In genomic region chr12:120468271-120468845, GRCh38 we compare ENCODE assay signal across 8 cellular contexts. TPM values are rescaled to one million over a fixed set of nuclear protein-coding genes. Genes with fewer than 3 reads are reported as not detected.
DNase-seq lines count a peak whose midpoint lies in the region; ATAC-seq and TF ChIP-seq lines count a peak whose summit lies in the region.

No MANE protein-coding gene starts in this region.

- peak overlapping the region; percentile 89 for H3K9ac ChIP-seq in iPS-20b (ENCODE audit: low read depth, low read length)

- H3K27me3 ChIP-seq in iPS-20b (ENCODE audit: insufficient read depth, low read length) = no peaks in the 10 kb centered on the region

- peaks cover 26% of the 10 kb centered on the region for H4K20me1 ChIP-seq in OCI-LY7 (ENCODE audit: insufficient read depth, low read length)

- POLR2A ChIA-PET in OCI-LY7 (lab: Charles Lee) = interaction anchor here (0.7 to 1.7 kb wide), 7 partner anchors 10 to 213 kb away, joined by 3 to 5 read pairs (median 4); partner anchors contain the start of gene RNF10

- H3K27ac ChIP-seq in C4-2B (peak overlapping the region; percentile 96), OCI-LY7 (ENCODE audit: low read depth, low read length, poor library complexity, severe bottlenecking) (peak overlapping the region; percentile 69), iPS-20b (ENCODE audit: low read length) (peak overlapping the region; percentile 39), skin epidermis (peak overlapping the region; percentile 89 to 99 (median 95))

- peaks cover 46% of the 10 kb centered on the region for H3K4me1 ChIP-seq in OCI-LY7 (ENCODE audit: insufficient read depth, low read length, poor library complexity, severe bottlenecking)
- H3K4me1 ChIP-seq in iPS-20b (ENCODE audit: insufficient read depth, low read length) = peaks cover 4% of the 10 kb centered on the region; the same call in 1 of the 2 replicates

- peak; percentile 46 for DNase-seq in OCI-LY7 (ENCODE audit: low spot score)
- DNase-seq in astrocyte of the hippocampus (ENCODE audit: low read depth, low spot score) = peak; percentile 71
- DNase-seq in cerebellum (ENCODE audit: low spot score) = no peak

- TF ChIP-seq CTCF in C4-2B (conservative IDR thresholded peaks at IDR 0.05) = no peak
- TF ChIP-seq CTCF in OCI-LY7 (conservative IDR thresholded peaks at IDR 0.05; ENCODE audit: low read length) = no peak

- peak overlapping the region; percentile 100 for H3K4me2 ChIP-seq in OCI-LY7 (ENCODE audit: low read length)

- intact Hi-C loops in OCI-LY7 (cut with micrococcal nuclease; ENCODE audit: unreplicated experiment) = no loop called here

- no peaks in the 10 kb centered on the region for H3K9me2 ChIP-seq in OCI-LY7 (ENCODE audit: insufficient read depth, low read length)

- peaks cover 60% of the 10 kb centered on the region for H3K79me2 ChIP-seq in OCI-LY7 (ENCODE audit: insufficient read depth, low read depth, low read length)

- CTCF ChIA-PET in OCI-LY7 (lab: Charles Lee; ENCODE audit: unreplicated experiment) = no interaction called here

- no peaks in the 10 kb centered on the region for H3K9me3 ChIP-seq in OCI-LY7 (ENCODE audit: low read length)
- H3K9me3 ChIP-seq in iPS-20b (ENCODE audit: insufficient read depth, low read depth, low read length) = no peaks in the 10 kb centered on the region

- H3K4me3 ChIP-seq in OCI-LY7 (ENCODE audit: low read depth, low read length, poor library complexity, severe bottlenecking) (peak overlapping the region; percentile 98), iPS-20b (ENCODE audit: low read length) (peak overlapping the region; percentile 91), skin epidermis (peak overlapping the region; percentile 84 to 97 (median 89))

- ATAC-seq in GM19324 (IDR thresholded peaks at IDR 0.05; ENCODE audit: low FRiP score, unreplicated experiment) = peak; percentile 0
- no peak for ATAC-seq in HG02970 (IDR thresholded peaks at IDR 0.05; ENCODE audit: low FRiP score, unreplicated experiment)

- H3K36me3 ChIP-seq in OCI-LY7 (ENCODE audit: insufficient read depth, low read length) (peaks cover 55% of the 10 kb centered on the region), iPS-20b (ENCODE audit: insufficient read depth, low read depth, low read length) (peaks cover 42% of the 10 kb centered on the region)

- no peak overlapping the region for H2AFZ ChIP-seq in OCI-LY7 (ENCODE audit: low read length)

- BruUV-seq in OCI-LY7 (replicated peaks; lab: Mats Ljungman, UMichigan) = TSS peak; percentile 46

RNA-seq across cellular contexts. Expression of gene SRSF9, which starts 1.2 kb away (rescaled TPM):
- total RNA-seq in OCI-LY7 (2014; rRNA removed; shearing (Covaris generic)) = 181 and 203 TPM in 2 replicates
- 281 and 295 TPM in 2 replicates for total RNA-seq in OCI-LY7 (2022)
- total RNA-seq in cerebellum = 75.4 TPM

RNA-seq across cellular contexts. Expression of gene GATC, which starts 22.1 kb away (rescaled TPM):
- total RNA-seq in OCI-LY7 (2014; rRNA removed; shearing (Covaris generic)) = 36.1 and 37.6 TPM in 2 replicates
- total RNA-seq in OCI-LY7 (2022) (34.6 and 35.8 TPM in 2 replicates), cerebellum (22.9 TPM)

RNA-seq across cellular contexts. Expression of gene TRIAP1, which starts 22.2 kb away (rescaled TPM):
- total RNA-seq in OCI-LY7 (2014; rRNA removed; shearing (Covaris generic)) = 23.9 and 28.3 TPM in 2 replicates
- 25.9 and 26.4 TPM in 2 replicates for total RNA-seq in OCI-LY7 (2022)
- total RNA-seq in cerebellum = 7.3 TPM

RNA-seq across cellular contexts. Expression of gene DYNLL1, which starts 27.6 kb away (rescaled TPM):
- total RNA-seq in OCI-LY7 (2014; rRNA removed; shearing (Covaris generic)) = 354 and 400 TPM in 2 replicates
- total RNA-seq in OCI-LY7 (2022) = 296 and 321 TPM in 2 replicates
- total RNA-seq in cerebellum = 149 TPM

RNA-seq across cellular contexts. Expression of gene COX6A1, which starts 30.4 kb away (rescaled TPM):
- total RNA-seq in OCI-LY7 (2014; rRNA removed; shearing (Covaris generic)) = 543 and 591 TPM in 2 replicates
- total RNA-seq in OCI-LY7 (2022) (449 and 453 TPM in 2 replicates), cerebellum (289 TPM)

Comparison
In these comparisons a context has a peak if more than half of its experiments do, and no peak if none do; other contexts are left out.
1. H3K27ac ChIP-seq: peak in every context shown above with its lines; median percentile 96 in C4-2B; 95 in skin epidermis; 69 in OCI-LY7; 39 in iPS-20b.